In the genomic region with DNA sequence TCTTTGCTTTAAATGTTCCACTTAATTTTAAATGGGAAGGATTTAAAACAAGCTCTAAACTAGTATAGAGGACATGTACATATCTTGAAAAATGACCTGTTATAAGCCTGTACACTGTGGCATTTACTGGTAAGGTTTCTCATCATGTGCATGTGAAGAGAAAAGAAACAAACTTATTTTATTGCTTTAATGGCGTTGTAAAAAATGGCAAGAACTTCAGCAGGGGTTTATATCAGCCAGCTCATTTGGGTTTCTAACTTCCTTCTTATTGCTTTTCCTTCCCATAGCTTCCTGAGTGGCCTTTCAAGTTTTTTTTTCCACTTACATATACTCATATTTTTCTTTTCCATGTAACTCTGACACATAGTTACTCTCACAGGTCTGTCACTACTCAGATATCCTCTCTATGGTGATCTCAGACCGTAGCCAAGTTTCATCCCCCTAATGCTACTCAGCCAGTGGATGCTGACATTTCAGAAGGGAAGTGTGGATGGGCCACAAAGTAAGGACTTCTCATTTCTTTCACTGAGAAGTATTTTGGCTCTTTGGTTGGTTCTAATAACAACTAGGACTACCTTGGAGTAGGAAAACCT, we compare ENCODE assay signal across 1 cellular context.
TF ChIP-seq lines count a peak whose summit lies in the region.

No MANE protein-coding gene starts in this region.

TF ChIP-seq in endothelial cell of umbilical vein, 7 proteins besides CTCF, POLR2A, EP300 and RAD21:
- TF ChIP-seq GATA2 (IDR thresholded peaks at IDR 0.05; ENCODE audit: insufficient read depth, insufficient read length, low read depth, low read length) (no peak), POLR2AphosphoS5 (IDR thresholded peaks at IDR 0.05; ENCODE audit: insufficient read depth, low read depth, low read length) (no peak), MYC (IDR thresholded peaks at IDR 0.05; ENCODE audit: low read depth, low read length) (no peak), EZH2 (IDR thresholded peaks at IDR 0.05; ENCODE audit: borderline replicate concordance, low read depth, low read length, severe bottlenecking) (no peak), JUN (IDR thresholded peaks at IDR 0.05; ENCODE audit: borderline replicate concordance, insufficient read depth, insufficient read length, low read depth) (no peak), FOS (IDR thresholded peaks at IDR 0.05; ENCODE audit: borderline replicate concordance, insufficient read depth, low read length) (no peak)
- TF ChIP-seq, protein P1, sequence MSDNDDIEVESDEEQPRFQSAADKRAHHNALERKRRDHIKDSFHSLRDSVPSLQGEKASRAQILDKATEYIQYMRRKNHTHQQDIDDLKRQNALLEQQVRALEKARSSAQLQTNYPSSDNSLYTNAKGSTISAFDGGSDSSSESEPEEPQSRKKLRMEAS (IDR thresholded peaks at IDR 0.05; ENCODE audit: insufficient read depth, insufficient read length) = no peak
